1 cellular context compared by ENCODE assay signal in the genomic region with DNA sequence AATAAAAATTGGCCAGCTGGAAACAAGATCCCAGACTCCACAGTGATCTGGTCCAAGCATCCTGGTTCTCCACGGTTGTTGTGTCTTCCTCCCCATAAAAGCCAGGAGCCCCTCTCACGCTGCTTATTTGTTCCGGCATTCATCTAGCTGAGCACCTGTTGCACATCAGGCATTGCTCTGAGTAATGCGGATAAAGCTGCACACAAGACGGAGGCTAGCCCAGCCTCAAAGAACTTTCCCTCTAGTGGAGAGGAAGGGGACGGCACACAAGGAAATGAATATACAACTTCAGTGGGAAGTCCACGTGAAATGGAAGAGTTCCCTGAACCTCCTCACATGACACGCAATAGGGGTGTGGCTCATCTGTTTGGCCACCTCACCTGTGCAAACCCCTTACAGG.
TF ChIP-seq lines count a peak whose summit lies in the region.

No MANE protein-coding gene starts in this region.

TF ChIP-seq in HepG2, 621 proteins besides CTCF, POLR2A, EP300 and RAD21:
- peak; percentile 60 for TF ChIP-seq STAG1 (CRISPR knock-in tag; IDR thresholded peaks at IDR 0.05)
- TF ChIP-seq SMC3 (IDR thresholded peaks at IDR 0.05; ENCODE audit: low read length): peak; percentile 67
- 0 out of 2 replicates have a peak, but pooled peaks have one; percentile 29 for TF ChIP-seq ZNF605 (CRISPR knock-in tag; IDR thresholded peaks at IDR 0.05)
- peak; percentile 22; the same call in 1 of the 2 replicates for TF ChIP-seq ELF3 (CRISPR knock-in tag; IDR thresholded peaks at IDR 0.05)
- peak; percentile 55 for TF ChIP-seq XRCC5 (optimal IDR thresholded peaks at IDR 0.05; ENCODE audit: low read length)
- TF ChIP-seq PHF20 (CRISPR knock-in tag; IDR thresholded peaks at IDR 0.05): no peak
- TF ChIP-seq, protein P1, sequence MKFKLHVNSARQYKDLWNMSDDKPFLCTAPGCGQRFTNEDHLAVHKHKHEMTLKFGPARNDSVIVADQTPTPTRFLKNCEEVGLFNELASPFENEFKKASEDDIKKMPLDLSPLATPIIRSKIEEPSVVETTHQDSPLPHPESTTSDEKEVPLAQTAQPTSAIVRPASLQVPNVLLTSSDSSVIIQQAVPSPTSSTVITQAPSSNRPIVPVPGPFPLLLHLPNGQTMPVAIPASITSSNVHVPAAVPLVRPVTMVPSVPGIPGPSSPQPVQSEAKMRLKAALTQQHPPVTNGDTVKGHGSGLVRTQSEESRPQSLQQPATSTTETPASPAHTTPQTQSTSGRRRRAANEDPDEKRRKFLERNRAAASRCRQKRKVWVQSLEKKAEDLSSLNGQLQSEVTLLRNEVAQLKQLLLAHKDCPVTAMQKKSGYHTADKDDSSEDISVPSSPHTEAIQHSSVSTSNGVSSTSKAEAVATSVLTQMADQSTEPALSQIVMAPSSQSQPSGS (CRISPR knock-in tag; IDR thresholded peaks at IDR 0.05): no peak
- no peak for TF ChIP-seq TBX3 (IDR thresholded peaks at IDR 0.05; ENCODE audit: borderline replicate concordance)
- TF ChIP-seq ZNF720 (CRISPR knock-in tag; IDR thresholded peaks at IDR 0.05): 0 out of 2 replicates have a peak, but pooled peaks have one; percentile 20
TF ChIP-seq in HepG2: peak in this region for 6.
